2 cellular contexts compared by ENCODE assay signal in the genomic region with DNA sequence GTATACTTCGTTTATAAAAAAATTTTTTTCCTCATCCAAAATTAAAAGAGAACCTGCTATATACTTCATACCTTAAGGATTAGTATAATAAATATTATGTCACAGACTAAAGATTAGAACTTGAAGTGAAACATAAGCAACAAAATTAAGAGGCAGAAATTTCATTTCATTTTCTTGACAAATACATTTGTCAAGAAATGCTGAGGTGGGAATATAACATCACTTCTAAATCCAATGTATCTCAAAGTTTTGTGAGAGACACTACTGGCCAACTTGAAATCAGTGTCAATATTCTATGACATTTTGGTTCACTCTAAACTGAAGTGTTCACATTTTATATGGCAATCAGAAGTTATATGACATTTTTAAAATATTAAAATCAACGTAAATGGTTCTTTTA.
TF ChIP-seq lines count a peak whose summit lies in the region.

No MANE protein-coding gene starts in this region.

TF ChIP-seq in A549, 52 proteins besides CTCF, POLR2A, EP300 and RAD21:
- TF ChIP-seq MAFK (IDR thresholded peaks at IDR 0.05; ENCODE audit: partially characterized antibody), result peak; percentile 15
- no peak for TF ChIP-seq HEYL (CRISPR knock-in tag; IDR thresholded peaks at IDR 0.05)
- no peak for TF ChIP-seq FOSL2 (IDR thresholded peaks at IDR 0.05)
- TF ChIP-seq FOSL2 (CRISPR knock-in tag; IDR thresholded peaks at IDR 0.05), result no peak

TF ChIP-seq in IMR-90, 13 proteins besides CTCF, POLR2A, EP300 and RAD21:
- TF ChIP-seq FOS (IDR thresholded peaks at IDR 0.05; ENCODE audit: low read depth, low read length) (no peak), MAFK (IDR thresholded peaks at IDR 0.05; ENCODE audit: low read depth, low read length) (peak; percentile 38; the same call in 1 of the 2 replicates)
